ENCODE assay signal across 17 cellular contexts in genomic region chr1:239896980-239897379, GRCh38.
A peak's percentile ranks its signal among the peaks of the same experiment; 100 is the strongest.
DNase-seq lines count a peak whose midpoint lies in the region; TF ChIP-seq lines count a peak whose summit lies in the region.
"Had no signal": no experiment of that assay in that cellular context is flagged by ENCODE, and none has a peak within 500 bp of the region (broad histone marks: within the 10 kb centered on the region; RNA-seq: fewer than 3 reads in every experiment).

No MANE protein-coding gene starts in this region.

- H3K4me1 ChIP-seq in H9 (ENCODE audit: insufficient read depth, low read length) (no peaks in the 10 kb centered on the region), hepatocyte (ENCODE audit: insufficient read depth) (peaks cover 11% of the 10 kb centered on the region), osteoblast (ENCODE audit: insufficient read depth, low read length) (no peaks in the 10 kb centered on the region), uterus (no peaks in the 10 kb centered on the region)
- H3K4me1 ChIP-seq: Caco-2 had no signal

- H3K27me3 ChIP-seq in H9 (ENCODE audit: insufficient read depth, low read length) (no peaks in the 10 kb centered on the region; the same call in 1 of the 2 replicates), hepatocyte (no peaks in the 10 kb centered on the region), osteoblast (ENCODE audit: insufficient read depth, low read length) (peaks cover 6% of the 10 kb centered on the region), uterus (no peaks in the 10 kb centered on the region)
- H3K27me3 ChIP-seq: BLaER1 had no signal

- no peak for DNase-seq in H9
- DNase-seq in hepatocyte (ENCODE audit: low spot score), result no peak
- DNase-seq in osteoblast (ENCODE audit: insufficient read length, low spot score, missing footprints), result peak; percentile 52
- no peak for DNase-seq in uterus
- DNase-seq in immature natural killer cell, result no peak
- DNase-seq in GM13977 (ENCODE audit: low spot score), result no peak
- no peak for DNase-seq in effector CD4-positive, alpha-beta T cell
- DNase-seq: 8988T; AML-193; Caco-2; CD8-positive, alpha-beta memory T cell; DND-41; GDM1; HCEC 1CT; HFFc6 had no signal

- WGBS in H9 (ENCODE audit: extremely low coverage, insufficient read length, low lambda C conversion rate), result no CpG with 5 or more reads among the region's 9 CpGs
- WGBS in hepatocyte (ENCODE audit: low lambda C conversion rate, missing lambda C conversion rate), result 81% methylated on average over 9 of the region's 9 CpGs

- no peak overlapping the region for H2BK12ac ChIP-seq in H9 (ENCODE audit: insufficient read length, low read depth, low read length)

- H3T11ph ChIP-seq in H9 (ENCODE audit: low read length), result no peak overlapping the region

- H3K18ac ChIP-seq in H9 (ENCODE audit: insufficient read length, low read depth, low read length), result no peak overlapping the region

- no peak overlapping the region for H2AFZ ChIP-seq in H9 (ENCODE audit: low read length)
- H2AFZ ChIP-seq in hepatocyte, result no peak overlapping the region
- no peak overlapping the region for H2AFZ ChIP-seq in osteoblast (ENCODE audit: low read length)

- no peaks in the 10 kb centered on the region for H3K9me2 ChIP-seq in hepatocyte (replicated peaks; ENCODE audit: insufficient read depth)

- H3K4me2 ChIP-seq in H9 (ENCODE audit: insufficient read depth, insufficient read length, low read length) (no peak overlapping the region), hepatocyte (peak overlapping the region; percentile 59), osteoblast (ENCODE audit: insufficient read depth, low read length) (no peak overlapping the region)

- no peaks in the 10 kb centered on the region for H3K9me3 ChIP-seq in H9 (ENCODE audit: control insufficient read depth, low read depth, low read length)
- H3K9me3 ChIP-seq in hepatocyte (ENCODE audit: low read depth), result no peaks in the 10 kb centered on the region
- no peaks in the 10 kb centered on the region for H3K9me3 ChIP-seq in osteoblast (ENCODE audit: low read depth, low read length)
- no peaks in the 10 kb centered on the region for H3K9me3 ChIP-seq in uterus
- H3K9me3 ChIP-seq: BLaER1, Caco-2 had no signal

- no peak overlapping the region for H2BK5ac ChIP-seq in H9 (ENCODE audit: insufficient read length, low read length)

- H3K4ac ChIP-seq in H9 (ENCODE audit: low read depth, low read length), result no peak overlapping the region

- TF ChIP-seq CTCF in H9 (conservative IDR thresholded peaks at IDR 0.05) (no peak), hepatocyte (IDR thresholded peaks at IDR 0.05; ENCODE audit: poor library complexity) (no peak), osteoblast (IDR thresholded peaks at IDR 0.05; ENCODE audit: extremely low read depth, low read depth, low read length) (no peak), uterus (IDR thresholded peaks at IDR 0.05) (no peak), GM13977 (IDR thresholded peaks at IDR 0.05; ENCODE audit: extremely low read depth, insufficient read depth, missing control alignments) (no peak)

- H3K79me2 ChIP-seq in H9 (ENCODE audit: insufficient read depth, low read length) (no peaks in the 10 kb centered on the region), hepatocyte (no peaks in the 10 kb centered on the region), osteoblast (ENCODE audit: insufficient read depth, low read length) (no peaks in the 10 kb centered on the region)

- H3K56ac ChIP-seq in H9 (ENCODE audit: insufficient read length, low read depth, low read length), result no peak overlapping the region

- H3K23ac ChIP-seq in H9 (ENCODE audit: insufficient read length, low read depth, low read length), result no peak overlapping the region

- H4K8ac ChIP-seq in H9 (replicated peaks; ENCODE audit: insufficient read length, low read depth, low read length), result no peak overlapping the region

- no peak overlapping the region for H3K4me3 Mint-ChIP-seq in H9
- H3K4me3 Mint-ChIP-seq in immature natural killer cell, result no peak overlapping the region
- H3K4me3 Mint-ChIP-seq: CD8-positive, alpha-beta memory T cell; IgD-negative memory B cell had no signal

- no peak overlapping the region for H3K27ac Mint-ChIP-seq in H9
- H3K27ac Mint-ChIP-seq in immature natural killer cell, result no peak overlapping the region
- H3K27ac Mint-ChIP-seq: HFFc6, IgD-negative memory B cell had no signal

- no peak overlapping the region for H3K14ac ChIP-seq in H9 (ENCODE audit: insufficient read depth, low read length)

- H3K4me3 ChIP-seq in hepatocyte (no peak overlapping the region), osteoblast (ENCODE audit: insufficient read depth, low read length) (no peak overlapping the region), uterus (no peak overlapping the region)
- H3K4me3 ChIP-seq: BLaER1 had no signal

- H3K4me1 Mint-ChIP-seq in H9 (peaks cover 8 to 10% of the 10 kb centered on the region in 2 experiments), immature natural killer cell (peaks cover 0 to 2% of the 10 kb centered on the region in 2 donors)
- H3K4me1 Mint-ChIP-seq: IgD-negative memory B cell had no signal

- H3K27me3 Mint-ChIP-seq in H9 (ENCODE audit: low read depth), result no peaks in the 10 kb centered on the region
- H3K27me3 Mint-ChIP-seq in immature natural killer cell (ENCODE audit: low read depth in 3 of 3), result peaks cover 0 to 5% (median 4%) of the 10 kb centered on the region in 3 donors
- H3K27me3 Mint-ChIP-seq: IgD-negative memory B cell had no signal

- no peak overlapping the region for H4K91ac ChIP-seq in H9 (ENCODE audit: insufficient read length, low read depth, low read length)

- H3K27ac ChIP-seq in H9 (ENCODE audit: insufficient read length, low read depth, low read length), result no peak overlapping the region
- H3K27ac ChIP-seq in hepatocyte, result no peak overlapping the region
- no peak overlapping the region for H3K27ac ChIP-seq in osteoblast (ENCODE audit: low read depth, low read length)
- peak overlapping the region; percentile 24 to 26 for H3K27ac ChIP-seq in uterus
- H3K27ac ChIP-seq: BLaER1 had no signal

- H3K9ac ChIP-seq in H9 (ENCODE audit: extremely low read depth, insufficient read length, low read length), result no peak overlapping the region
- H3K9ac ChIP-seq: BLaER1 had no signal

- in situ Hi-C loops in GM13977 (cut with MboI; ENCODE audit: low pct_unique_long_range_greater_than_20kb, low sequenced_read_pairs, unreplicated experiment), result no loop called here

- no peak overlapping the region for H4K5ac ChIP-seq in H9 (ENCODE audit: insufficient read length, low read depth, low read length)

- H3K79me1 ChIP-seq in H9 (ENCODE audit: insufficient read depth, low read depth, low read length, poor library complexity, severe bottlenecking), result no peaks in the 10 kb centered on the region

- H2BK20ac ChIP-seq in H9 (ENCODE audit: low read depth, low read length, poor library complexity, severe bottlenecking), result no peak overlapping the region

- H3K36me3 Mint-ChIP-seq in H9 (ENCODE audit: insufficient read depth in 1 of 3, low read depth in 3 of 3), result peaks cover 0 to 5% (median 4%) of the 10 kb centered on the region in 3 experiments; a peak in 3 of 7 replicates
- no peaks in the 10 kb centered on the region for H3K36me3 Mint-ChIP-seq in immature natural killer cell
- H3K36me3 Mint-ChIP-seq: CD8-positive, alpha-beta memory T cell; IgD-negative memory B cell had no signal

- H3K9me3 Mint-ChIP-seq in H9 (no peaks in the 10 kb centered on the region), immature natural killer cell (no peaks in the 10 kb centered on the region)
- H3K9me3 Mint-ChIP-seq: CD8-positive, alpha-beta memory T cell; HFFc6 had no signal

- peak overlapping the region; percentile 25 for H2BK120ac ChIP-seq in H9 (ENCODE audit: low read depth, low read length, poor library complexity, severe bottlenecking)

- intact Hi-C loops in uterus (cut with DNase I; ENCODE audit: low total_unique reads), result no loop called here

- H2AK5ac ChIP-seq in H9 (ENCODE audit: insufficient read length, low read length), result no peak overlapping the region

- H3K23me2 ChIP-seq in H9 (ENCODE audit: insufficient read length, low read depth, low read length, poor library complexity, severe bottlenecking), result no peaks in the 10 kb centered on the region

- H4K20me1 ChIP-seq in H9 (ENCODE audit: control insufficient read depth, insufficient read depth, insufficient read length) (no peaks in the 10 kb centered on the region), hepatocyte (ENCODE audit: insufficient read depth, poor library complexity, severe bottlenecking) (no peaks in the 10 kb centered on the region), osteoblast (ENCODE audit: insufficient read depth, low read length) (no peaks in the 10 kb centered on the region)
- H4K20me1 ChIP-seq: BLaER1 had no signal

- H3K36me3 ChIP-seq in hepatocyte (replicated peaks; ENCODE audit: insufficient read depth, low read depth) (no peaks in the 10 kb centered on the region), osteoblast (ENCODE audit: insufficient read depth, low read length) (no peaks in the 10 kb centered on the region), uterus (no peaks in the 10 kb centered on the region)
- H3K36me3 ChIP-seq: BLaER1 had no signal

- TF ChIP-seq POLR2A in uterus (IDR thresholded peaks at IDR 0.05), result no peak

- no peak overlapping the region for H2BK15ac ChIP-seq in H9 (ENCODE audit: low read depth, low read length)

Comparison
In these comparisons a context has a peak if more than half of its experiments do, and no peak if none do; other contexts are left out.
1. H3K27ac ChIP-seq: peak in uterus (2 of 2); none in H9 (single experiment), hepatocyte (single experiment) and osteoblast (single experiment).